ENCODE assay signal across 1 cellular context in genomic region chr13:109344552-109345157, GRCh38.
TF ChIP-seq lines count a peak whose summit lies in the region.

No MANE protein-coding gene starts in this region.

TF ChIP-seq in IMR-90, 13 proteins besides CTCF, POLR2A, EP300 and RAD21 (continued from another document):
- no peak for TF ChIP-seq ELK1 (IDR thresholded peaks at IDR 0.05; ENCODE audit: borderline replicate concordance, low read depth, low read length)
- TF ChIP-seq SMC3 (IDR thresholded peaks at IDR 0.05; ENCODE audit: low read depth, low read length): no peak
- TF ChIP-seq MAFK (IDR thresholded peaks at IDR 0.05; ENCODE audit: low read depth, low read length): no peak
- no peak for TF ChIP-seq BHLHE40 (IDR thresholded peaks at IDR 0.05; ENCODE audit: low read depth, low read length)
- TF ChIP-seq MXI1 (IDR thresholded peaks at IDR 0.05; ENCODE audit: borderline replicate concordance, low read depth, low read length): peak; percentile 57; the same call in 1 of the 2 replicates
- peak; percentile 46; the same call in 1 of the 2 replicates for TF ChIP-seq NFE2L2 (IDR thresholded peaks at IDR 0.05; ENCODE audit: low read depth, low read length)
- no peak for TF ChIP-seq CHD1 (IDR thresholded peaks at IDR 0.05; ENCODE audit: low read depth, low read length)
